Comparison of ENCODE assay signal across 14 cellular contexts in genomic region chr18:8319798-8320477, GRCh38.
"Had no signal": no experiment of that assay in that cellular context is flagged by ENCODE, and none has a peak within 500 bp of the region (broad histone marks: within the 10 kb centered on the region; RNA-seq: fewer than 3 reads in every experiment).

No MANE protein-coding gene starts in this region.

- H3K4me3 ChIP-seq: gastroesophageal sphincter, left ventricle myocardium inferior, mucosa of descending colon had no signal

- H3K4me1 ChIP-seq: gastroesophageal sphincter had no signal

- H3K27ac ChIP-seq: gastroesophageal sphincter, left ventricle myocardium inferior, parathyroid adenoma had no signal

- DNase-seq: activated B cell treated with CpG ODN at 0.5 μM for 24 hours; activated CD4-positive, alpha-beta T cell treated with anti-CD3 and anti-CD28 coated beads for 48 hours; activated CD8-positive, alpha-beta memory T cell treated with anti-CD3 and anti-CD28 coated beads, Interleukin-2, amount 50 U/mL, for 48 hours; activated CD8-positive, alpha-beta T cell treated with anti-CD3 and anti-CD28 coated beads, Interleukin-2, amount 10 ng/mL, durations not matched to agents 7 days and 5 days; activated gamma-delta T cell treated with Interleukin-2 at 50 U/mL for 16 hours; amniotic stem cell; effector memory CD4-positive, alpha-beta T cell; left ventricle myocardium inferior; mucosa of descending colon; naive thymus-derived CD4-positive, alpha-beta T cell; stimulated activated CD4-positive, alpha-beta T cell treated with anti-CD3 and anti-CD28 coated beads, Interleukin-2, amount 100 ng/mL, for 48 hours; T-helper 17 cell had no signal

- H3K79me2 ChIP-seq: parathyroid adenoma had no signal

- H3K9ac ChIP-seq: parathyroid adenoma had no signal

- H3K27me3 ChIP-seq: gastroesophageal sphincter had no signal

- H3K9me3 ChIP-seq: gastroesophageal sphincter, left ventricle myocardium inferior, mucosa of descending colon had no signal

- H2AFZ ChIP-seq: parathyroid adenoma had no signal
